In the genomic region with DNA sequence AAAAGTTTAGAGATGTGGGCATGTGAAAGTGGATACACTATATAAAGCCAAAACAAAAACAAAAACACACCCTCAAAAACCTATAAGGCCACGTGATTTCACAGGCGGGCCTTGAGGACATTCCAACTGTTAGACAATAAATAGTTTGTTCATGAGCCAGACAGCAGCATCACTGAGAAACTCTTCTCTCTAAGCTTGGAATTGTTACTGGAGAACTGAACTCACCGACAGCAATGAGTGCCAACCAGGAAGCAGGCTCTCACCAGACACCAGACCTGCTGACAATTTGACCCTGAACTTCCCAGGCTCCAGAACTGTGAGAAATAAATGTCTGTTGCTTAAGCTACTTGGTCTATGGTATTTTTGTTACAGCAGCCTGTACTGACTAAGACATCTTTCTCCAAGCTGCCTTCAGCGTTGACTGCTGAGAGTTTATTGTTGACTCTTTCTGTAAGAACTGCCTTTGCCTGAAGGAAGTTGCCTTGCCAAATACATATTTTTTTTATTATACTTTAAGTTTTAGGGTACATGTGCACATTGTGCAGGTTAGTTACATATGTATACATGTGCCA, we compare ENCODE assay signal across 17 cellular contexts.
A peak's percentile ranks its signal among the peaks of the same experiment; 100 is the strongest.
DNase-seq lines count a peak whose midpoint lies in the region; ATAC-seq lines count a peak whose summit lies in the region.
"Had no signal": no experiment of that assay in that cellular context is flagged by ENCODE, and none has a peak within 500 bp of the region (broad histone marks: within the 10 kb centered on the region; RNA-seq: fewer than 3 reads in every experiment).

No MANE protein-coding gene starts in this region.

- H3K4me3 ChIP-seq in GM23248 = no peak overlapping the region
- H3K4me3 ChIP-seq: MG63 had no signal

- no peaks in the 10 kb centered on the region for H3K9me3 ChIP-seq in GM23248 (ENCODE audit: low read depth)
- H3K9me3 ChIP-seq: MG63 had no signal

- no peaks in the 10 kb centered on the region for H3K36me3 ChIP-seq in GM23248 (ENCODE audit: low read depth)
- H3K36me3 ChIP-seq: MG63 had no signal

- H3K27ac ChIP-seq in GM23248 = no peak overlapping the region

- WGBS in GM23248 (ENCODE audit: low coverage in 1 of 2, low lambda C conversion rate in 2 of 2, missing lambda C conversion rate in 2 of 2), 2 experiments = 31 to 34% methylated on average over 4 of the region's 4 CpGs

- H3F3A ChIP-seq in GM23248 (ENCODE audit: insufficient read depth) = no peaks in the 10 kb centered on the region

- H3K79me2 ChIP-seq in GM23248 (ENCODE audit: insufficient read depth) = no peaks in the 10 kb centered on the region

- no peaks in the 10 kb centered on the region for H4K20me1 ChIP-seq in GM23248 (ENCODE audit: insufficient read depth)

- H2AFZ ChIP-seq in GM23248 = no peak overlapping the region

- no peaks in the 10 kb centered on the region for H3K27me3 ChIP-seq in GM23248 (replicated peaks; ENCODE audit: insufficient read depth)
- H3K27me3 ChIP-seq: MG63 had no signal

- DNase-seq in HT1080 (ENCODE audit: low read depth) (peak; percentile 20), SW480 (ENCODE audit: low spot score) (peak; percentile 29), foreskin melanocyte (peak; percentile 67), NCI-H1417 treated with DMSO at 0.1 percent for 48 hours (lab: John Stamatoyannopoulos, UW) (no peak), GM23248 (no peak)
- DNase-seq: ACHN; C1 segment of cervical spinal cord; CD8-positive, alpha-beta T cell; MG63; NCI-H1417; NCI-H187; NCI-H446 treated with DMSO at 0.1 percent for 48 hours; NCI-H526 treated with DMSO at 0.1 percent for 48 hours; OCI-M1 had no signal

- ATAC-seq in HG02571 (IDR thresholded peaks at IDR 0.05; ENCODE audit: unreplicated experiment) = no peak
- no peak for ATAC-seq in HG03045 (IDR thresholded peaks at IDR 0.05; ENCODE audit: unreplicated experiment)
- ATAC-seq: CD8-positive, alpha-beta T cell; Right ventricle myocardium inferior had no signal

- no peak overlapping the region for H3K4me2 ChIP-seq in GM23248 (ENCODE audit: unreplicated experiment)

- no peaks in the 10 kb centered on the region for H3K4me1 ChIP-seq in GM23248 (ENCODE audit: insufficient read depth)

- no peak overlapping the region for H3K9ac ChIP-seq in GM23248

- in situ Hi-C loops in GM23248 (cut with MboI) = no loop called here

- no peaks in the 10 kb centered on the region for H3K9me2 ChIP-seq in GM23248 (ENCODE audit: insufficient read depth)

Comparison
In these comparisons a context has a peak if more than half of its experiments do, and no peak if none do; other contexts are left out.
1. DNase-seq: peak in HT1080 (single experiment), SW480 (single experiment) and foreskin melanocyte (single experiment); none in NCI-H1417 treated with DMSO at 0.1 percent for 48 hours (single experiment) and GM23248 (single experiment).